1 cellular context compared by ENCODE assay signal in the genomic region with DNA sequence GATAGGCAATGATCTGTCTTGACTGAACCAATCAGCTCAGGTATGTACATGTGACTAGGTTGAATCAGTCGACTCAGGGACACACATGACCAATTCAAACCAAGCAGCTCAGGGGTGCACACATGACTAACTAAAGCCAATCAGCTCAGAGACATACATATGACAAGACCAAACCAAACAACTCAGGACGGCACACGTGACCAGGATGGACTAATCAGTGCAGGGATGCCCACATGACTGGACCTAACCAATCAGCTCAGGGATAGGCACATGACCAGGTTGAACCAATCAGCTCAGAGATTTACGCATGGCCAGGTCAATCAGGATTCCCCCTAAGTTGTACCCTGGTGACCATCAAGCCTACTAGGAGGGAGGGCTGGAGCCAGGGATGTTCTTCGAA.
TF ChIP-seq lines count a peak whose summit lies in the region.

No MANE protein-coding gene starts in this region.

TF ChIP-seq in GM12878, 131 proteins besides CTCF, POLR2A, EP300 and RAD21 (continued from another document):
- TF ChIP-seq ATF3 (IDR thresholded peaks at IDR 0.05; ENCODE audit: borderline replicate concordance, extremely low read depth, low read depth, low read length): peak; percentile 30; the same call in 1 of the 2 replicates
- TF ChIP-seq, protein P1, sequence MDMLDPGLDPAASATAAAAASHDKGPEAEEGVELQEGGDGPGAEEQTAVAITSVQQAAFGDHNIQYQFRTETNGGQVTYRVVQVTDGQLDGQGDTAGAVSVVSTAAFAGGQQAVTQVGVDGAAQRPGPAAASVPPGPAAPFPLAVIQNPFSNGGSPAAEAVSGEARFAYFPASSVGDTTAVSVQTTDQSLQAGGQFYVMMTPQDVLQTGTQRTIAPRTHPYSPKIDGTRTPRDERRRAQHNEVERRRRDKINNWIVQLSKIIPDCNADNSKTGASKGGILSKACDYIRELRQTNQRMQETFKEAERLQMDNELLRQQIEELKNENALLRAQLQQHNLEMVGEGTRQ (IDR thresholded peaks at IDR 0.05; ENCODE audit: borderline replicate concordance, low read depth, low read length): peak; percentile 9; the same call in 1 of the 2 replicates
- no peak for TF ChIP-seq BMI1 (IDR thresholded peaks at IDR 0.05; ENCODE audit: borderline replicate concordance)
- TF ChIP-seq RELA (IDR thresholded peaks at IDR 0.05; ENCODE audit: borderline replicate concordance, partially characterized antibody): no peak
- no peak for TF ChIP-seq HDAC2 (IDR thresholded peaks at IDR 0.05)
